ENCODE assay signal across 8 cellular contexts in genomic region chr22:41603873-41604332, GRCh38. TPM values are rescaled to one million over a fixed set of nuclear protein-coding genes. Genes with fewer than 3 reads are reported as not detected.
DNase-seq lines count a peak whose midpoint lies in the region; ATAC-seq and TF ChIP-seq lines count a peak whose summit lies in the region.

No MANE protein-coding gene starts in this region.

- peaks cover 46% of the 10 kb centered on the region for H3K36me3 Mint-ChIP-seq in endodermal cell (ENCODE audit: low read depth)

- H3K27ac Mint-ChIP-seq in endodermal cell: no peak overlapping the region

- DNase-seq in MV-4-11 (lab: John Stamatoyannopoulos, UW): peak; percentile 87
- DNase-seq in activated effector memory CD4-positive, alpha-beta T cell treated with Interleukin-2 at 50 U/mL for 16 hours: peak; percentile 32
- DNase-seq in stimulated activated CD8-positive, alpha-beta memory T cell treated with anti-CD3 and anti-CD28 coated beads, Interleukin-7, amount 100 ng/mL, for 24 hours (ENCODE audit: low read depth): peak; percentile 45
- no peak for DNase-seq in NCI-H1092 (lab: John Stamatoyannopoulos, UW)
- no peak for DNase-seq in putamen (ENCODE audit: low spot score)
- DNase-seq in endodermal cell: no peak

- no peaks in the 10 kb centered on the region for H3K4me1 Mint-ChIP-seq in endodermal cell

- H3K27ac ChIP-seq in endodermal cell (ENCODE audit: low read depth, low read length): no peak overlapping the region

- H3K4me3 ChIP-seq in endodermal cell (ENCODE audit: low read length): no peak overlapping the region

- TF ChIP-seq CTCF in endodermal cell (conservative IDR thresholded peaks at IDR 0.05): no peak

- H3K9me3 ChIP-seq in endodermal cell (ENCODE audit: control insufficient read depth, low read length): no peaks in the 10 kb centered on the region

- no peaks in the 10 kb centered on the region for H3K27me3 ChIP-seq in endodermal cell (ENCODE audit: control insufficient read depth, insufficient read depth, low read length, poor library complexity, severe bottlenecking)

- WGBS in endodermal cell (ENCODE audit: insufficient coverage in 1 of 2, insufficient read length in 1 of 2), 2 experiments: 88 to 100% methylated on average over 2 to 4 of the region's 4 CpGs

- H3K9me3 Mint-ChIP-seq in endodermal cell: no peaks in the 10 kb centered on the region

- peaks cover 52% of the 10 kb centered on the region for H3K36me3 ChIP-seq in endodermal cell (ENCODE audit: control insufficient read depth, insufficient read depth, low read length)

- H3K4me1 ChIP-seq in endodermal cell (ENCODE audit: control insufficient read depth, insufficient read depth, low read length): peaks cover 2% of the 10 kb centered on the region

- H3K27me3 Mint-ChIP-seq in endodermal cell (ENCODE audit: insufficient read depth): no peaks in the 10 kb centered on the region

- ATAC-seq in GM21526 (IDR thresholded peaks at IDR 0.05; ENCODE audit: low FRiP score, unreplicated experiment): peak; percentile 51
- no peak for ATAC-seq in SK-N-SH treated with all-trans-retinoic acid at 6 μM for 48 hours

- no peak overlapping the region for H3K9ac ChIP-seq in endodermal cell (ENCODE audit: extremely low read depth, low read length, poor library complexity, severe bottlenecking)

- H3K4me3 Mint-ChIP-seq in endodermal cell: no peak overlapping the region

TF ChIP-seq in SK-N-SH treated with all-trans-retinoic acid at 6 μM for 48 hours, 23 proteins besides CTCF, POLR2A, EP300 and RAD21:
- TF ChIP-seq ZC3H10 (CRISPR knock-in tag; IDR thresholded peaks at IDR 0.05) (no peak), PATZ1 (CRISPR knock-in tag; IDR thresholded peaks at IDR 0.05; ENCODE audit: borderline replicate concordance) (no peak), CREB5 (CRISPR knock-in tag; IDR thresholded peaks at IDR 0.05; ENCODE audit: low read depth) (no peak), OSR1 (CRISPR knock-in tag; IDR thresholded peaks at IDR 0.05) (no peak), TOX (CRISPR knock-in tag; IDR thresholded peaks at IDR 0.05; ENCODE audit: borderline replicate concordance) (no peak), ISL1 (CRISPR knock-in tag; IDR thresholded peaks at IDR 0.05) (no peak), GLIS3 (CRISPR knock-in tag; IDR thresholded peaks at IDR 0.05) (no peak), ZNF70 (CRISPR knock-in tag; IDR thresholded peaks at IDR 0.05) (no peak), ESRRG (CRISPR knock-in tag; IDR thresholded peaks at IDR 0.05) (no peak), ARNTL (CRISPR knock-in tag; IDR thresholded peaks at IDR 0.05; ENCODE audit: borderline replicate concordance, low read depth) (no peak), ZNF565 (CRISPR knock-in tag; conservative IDR thresholded peaks at IDR 0.05; ENCODE audit: low read depth) (no peak)

RNA-seq across cellular contexts. Expression of gene PMM1, which starts 14.3 kb away (rescaled TPM):
- total RNA-seq in endodermal cell: 10 to 100 TPM; 19.0 to 32.3 TPM
- polyA plus RNA-seq in endodermal cell (2013, experiment 1 of 2): 25.3 TPM
- 26.0 TPM for polyA plus RNA-seq in endodermal cell (2013, experiment 2 of 2)

RNA-seq across cellular contexts. Expression of gene DESI1, which starts 16.9 kb away (rescaled TPM):
- total RNA-seq in endodermal cell: 10 to 100 TPM; 21.8 to 28.9 TPM
- 31.6 TPM for polyA plus RNA-seq in endodermal cell (2013, experiment 1 of 2)
- 27.1 TPM for polyA plus RNA-seq in endodermal cell (2013, experiment 2 of 2)

RNA-seq across cellular contexts. Expression of gene XRCC6, which starts 17.2 kb away (rescaled TPM):
- total RNA-seq in endodermal cell: 100 to 1,000 TPM; 345 to 387 TPM
- polyA plus RNA-seq in endodermal cell (2013, experiment 1 of 2): 403 TPM
- 394 TPM for polyA plus RNA-seq in endodermal cell (2013, experiment 2 of 2)

RNA-seq across cellular contexts. Expression of gene CSDC2, which starts 43.1 kb away (rescaled TPM):
- under 1 TPM; 0.27 to 0.90 TPM for total RNA-seq in endodermal cell
- 4.9 TPM for polyA plus RNA-seq in endodermal cell (2013, experiment 1 of 2)
- 4.2 TPM for polyA plus RNA-seq in endodermal cell (2013, experiment 2 of 2)

RNA-seq across cellular contexts. Expression of gene POLR3H, which starts 59.6 kb away (rescaled TPM):
- 10 to 100 TPM; 30.1 to 32.6 TPM for total RNA-seq in endodermal cell
- 19.1 TPM for polyA plus RNA-seq in endodermal cell (2013, experiment 1 of 2)
- 20.1 TPM for polyA plus RNA-seq in endodermal cell (2013, experiment 2 of 2)

Comparison
In these comparisons a context has a peak if more than half of its experiments do, and no peak if none do; other contexts are left out.
1. DNase-seq: peak in MV-4-11 (single experiment), activated effector memory CD4-positive, alpha-beta T cell treated with Interleukin-2 at 50 U/mL for 16 hours (single experiment) and stimulated activated CD8-positive, alpha-beta memory T cell treated with anti-CD3 and anti-CD28 coated beads, Interleukin-7, amount 100 ng/mL, for 24 hours (single experiment); none in NCI-H1092 (single experiment), putamen (single experiment) and endodermal cell (single experiment).